2 cellular contexts compared by ENCODE assay signal in the genomic region with DNA sequence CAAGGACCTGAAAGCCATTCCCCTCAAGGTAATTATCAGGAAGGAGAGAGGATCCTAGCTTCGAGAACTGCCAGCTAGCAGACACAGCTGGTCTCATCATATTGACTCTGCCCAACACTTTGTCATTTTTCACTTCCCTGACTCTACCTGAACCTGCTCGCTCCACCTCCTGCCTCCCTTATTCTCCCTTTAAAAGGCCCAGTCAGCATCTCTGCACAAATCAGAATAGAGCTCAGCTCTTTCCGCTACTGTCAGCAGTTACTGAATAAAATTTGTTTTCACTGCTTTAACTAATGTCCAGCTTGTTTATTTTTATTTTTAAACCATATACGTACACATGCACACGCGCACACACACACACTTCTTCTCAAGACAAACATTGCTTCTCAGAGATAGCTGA.
TF ChIP-seq lines count a peak whose summit lies in the region.

No MANE protein-coding gene starts in this region.

TF ChIP-seq in A549, 52 proteins besides CTCF, POLR2A, EP300 and RAD21:
- TF ChIP-seq ESRRA (IDR thresholded peaks at IDR 0.05; ENCODE audit: borderline replicate concordance, low read length) (no peak), MAFK (IDR thresholded peaks at IDR 0.05; ENCODE audit: partially characterized antibody) (peak; percentile 64), HEYL (CRISPR knock-in tag; IDR thresholded peaks at IDR 0.05) (no peak), RARB (CRISPR knock-in tag; IDR thresholded peaks at IDR 0.05) (no peak), EHMT2 (IDR thresholded peaks at IDR 0.05; ENCODE audit: low read depth) (no peak)

TF ChIP-seq in GM12878, 131 proteins besides CTCF, POLR2A, EP300 and RAD21:
- TF ChIP-seq SPI1 (IDR thresholded peaks at IDR 0.05; ENCODE audit: borderline replicate concordance, insufficient read depth, low read depth, low read length) (no peak), ETV6 (conservative IDR thresholded peaks at IDR 0.05 in 1 of 2, IDR thresholded peaks at IDR 0.05 in 1 of 2; ENCODE audit: borderline replicate concordance in 1 of 2, low read depth in 1 of 2) (no peak), BCL3 (IDR thresholded peaks at IDR 0.05; ENCODE audit: borderline replicate concordance, insufficient read depth, low read depth, low read length, poor library complexity, severe bottlenecking) (no peak), TCF3 (IDR thresholded peaks at IDR 0.05; ENCODE audit: borderline replicate concordance, insufficient read depth, low read depth, low read length) (no peak), POLR2AphosphoS2 (IDR thresholded peaks at IDR 0.05; ENCODE audit: low read depth, low read length) (peak; percentile 49; the same call in 1 of the 2 replicates), SRF (IDR thresholded peaks at IDR 0.05; ENCODE audit: low read depth in 2 of 2, low read length in 2 of 2) (no peak), MLLT1 (IDR thresholded peaks at IDR 0.05) (0 out of 2 replicates have a peak, but pooled peaks have one; percentile 13)
